7 cellular contexts compared by ENCODE assay signal in the genomic region with DNA sequence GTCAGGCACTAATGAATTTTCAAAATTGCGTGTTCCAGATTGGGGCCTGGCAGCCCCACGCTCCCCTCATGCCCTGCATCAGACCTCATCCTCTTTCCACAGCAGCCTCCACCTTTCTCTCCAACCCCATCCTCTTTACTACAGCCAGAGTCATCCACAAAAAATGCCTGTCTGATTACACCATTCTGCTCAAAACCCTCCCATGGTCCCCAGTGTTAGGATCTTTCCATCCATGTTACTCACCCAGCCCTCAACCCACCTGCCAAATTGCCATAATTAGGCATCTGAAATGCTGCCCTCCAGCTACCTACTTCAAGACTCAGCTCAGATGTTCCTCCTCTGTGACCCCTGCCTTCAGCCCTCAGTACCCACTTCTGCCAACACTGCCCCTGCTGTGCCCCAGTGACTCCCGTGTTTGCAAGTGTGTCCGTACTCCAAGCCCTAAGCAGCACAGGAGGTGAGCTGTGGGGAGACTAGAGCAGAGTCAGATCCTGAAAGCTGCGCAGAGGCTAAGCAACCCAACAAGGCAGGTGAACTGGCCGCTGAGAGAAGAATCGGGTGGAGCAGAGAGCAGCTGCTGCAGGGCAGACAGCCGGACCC. TPM values are rescaled to one million over a fixed set of nuclear protein-coding genes. Genes with fewer than 3 reads are reported as not detected.
DNase-seq lines count a peak whose midpoint lies in the region; FAIRE-seq and TF ChIP-seq lines count a peak whose summit lies in the region.

No MANE protein-coding gene starts in this region.

- FAIRE-seq in H54 (lab: Jason Lieb, UNC) (no peak), RCC 7860 (lab: Jason Lieb, UNC) (no peak)

- H3K4me1 ChIP-seq in fibroblast of lung (ENCODE audit: control insufficient read depth, extremely low read depth, insufficient read depth, low read length) (peaks cover 9% of the 10 kb centered on the region), skeletal muscle satellite cell (ENCODE audit: control insufficient read depth, insufficient read depth, low read length) (peaks cover 18% of the 10 kb centered on the region)

- no peak for TF ChIP-seq CTCF in fibroblast of lung (conservative IDR thresholded peaks at IDR 0.05 in 1 of 2, IDR thresholded peaks at IDR 0.05 in 1 of 2; ENCODE audit: low read depth in 1 of 2, low read length in 2 of 2)

- peak overlapping the region; percentile 7 for H2AFZ ChIP-seq in fibroblast of lung (ENCODE audit: low read length)

- H3K9ac ChIP-seq in fibroblast of lung (ENCODE audit: insufficient read depth, low read length) (no peak overlapping the region), skeletal muscle satellite cell (ENCODE audit: low read depth, low read length) (no peak overlapping the region)

- no peaks in the 10 kb centered on the region for H3K9me3 ChIP-seq in fibroblast of lung (ENCODE audit: control insufficient read depth, insufficient read depth, low read depth, low read length)
- H3K9me3 ChIP-seq in skeletal muscle satellite cell (replicated peaks; ENCODE audit: low read length): no peaks in the 10 kb centered on the region

- no peaks in the 10 kb centered on the region for H4K20me1 ChIP-seq in fibroblast of lung (ENCODE audit: control insufficient read depth, extremely low read depth, insufficient read depth, low read length)

- peak overlapping the region; percentile 23 for H3K27ac ChIP-seq in fibroblast of lung (ENCODE audit: insufficient read depth, low read length)

- TF ChIP-seq POLR2A in H54 (IDR thresholded peaks at IDR 0.05; ENCODE audit: low read depth, low read length): no peak

- no peaks in the 10 kb centered on the region for H3K79me2 ChIP-seq in fibroblast of lung (ENCODE audit: control insufficient read depth, insufficient read depth, low read length)

- H3K27me3 ChIP-seq in fibroblast of lung (ENCODE audit: control insufficient read depth, insufficient read depth, low read length) (no peaks in the 10 kb centered on the region), skeletal muscle satellite cell (ENCODE audit: control insufficient read depth, insufficient read depth, low read length) (peaks cover 3% of the 10 kb centered on the region)

- H3K4me2 ChIP-seq in fibroblast of lung (ENCODE audit: extremely low read depth, insufficient read depth, low read length): peak overlapping the region; percentile 77
- peak overlapping the region; percentile 89 for H3K4me2 ChIP-seq in skeletal muscle satellite cell (ENCODE audit: low read length)

- H3K4me3 ChIP-seq in fibroblast of lung (replicated peaks in 1 of 4; ENCODE audit: control extremely low read depth in 1 of 4, insufficient read depth in 1 of 4, low read depth in 3 of 4, low read length in 4 of 4) (peak overlapping the region; percentile 31 to 54 (median 36)), skeletal muscle satellite cell (ENCODE audit: low read length) (peak overlapping the region; percentile 64)

- H3K36me3 ChIP-seq in fibroblast of lung (ENCODE audit: control insufficient read depth, insufficient read depth, low read length) (no peaks in the 10 kb centered on the region), skeletal muscle satellite cell (ENCODE audit: insufficient read depth, low read length) (peaks cover 5% of the 10 kb centered on the region)

- DNase-seq in H54 (ENCODE audit: insufficient read length, low spot score): peak; percentile 76
- DNase-seq in RCC 7860 (ENCODE audit: low spot score): peak; percentile 34
- peak; percentile 36 to 69 for DNase-seq in fibroblast of lung (ENCODE audit: low read depth in 2 of 2)
- no peak for DNase-seq in CD1c-positive myeloid dendritic cell (ENCODE audit: extremely low spot score)
- DNase-seq in NCI-H1930 (lab: John Stamatoyannopoulos, UW): no peak
- DNase-seq in NCI-H446 (lab: John Stamatoyannopoulos, UW): no peak

RNA-seq across cellular contexts. Expression of a gene that starts 0.7 kb away (rescaled TPM):
- 0.50 TPM in 1 of 2 replicates, not detected in the other for total RNA-seq in fibroblast of lung
- polyA plus RNA-seq in fibroblast of lung: 0.06 TPM in 1 of 2 replicates, not detected in the other
- 0.21 and 0.27 TPM in 2 replicates for polyA plus RNA-seq in fibroblast of lung (2012)
- polyA minus RNA-seq in fibroblast of lung (ENCODE audit: low replicate concordance): not detected in 2 replicates
- not detected in 2 replicates for total RNA-seq in skeletal muscle satellite cell (2012; rRNA removed)

RNA-seq across cellular contexts. Expression of a gene that starts 13.9 kb away (rescaled TPM):
- total RNA-seq in fibroblast of lung: 13.1 and 18.5 TPM in 2 replicates
- polyA plus RNA-seq in fibroblast of lung: 12.8 and 19.1 TPM in 2 replicates
- polyA plus RNA-seq in fibroblast of lung (2012): 16.7 and 20.3 TPM in 2 replicates
- polyA minus RNA-seq in fibroblast of lung (ENCODE audit: low replicate concordance): 115 and 130 TPM in 2 replicates
- total RNA-seq in skeletal muscle satellite cell (2012; rRNA removed): 18.8 and 20.5 TPM in 2 replicates

RNA-seq across cellular contexts. Expression of a gene that starts 36.9 kb away (rescaled TPM):
- total RNA-seq in fibroblast of lung: 9.1 and 12.8 TPM in 2 replicates
- 11.2 and 17.5 TPM in 2 replicates for polyA plus RNA-seq in fibroblast of lung
- polyA plus RNA-seq in fibroblast of lung (2012): 10.7 and 15.7 TPM in 2 replicates
- polyA minus RNA-seq in fibroblast of lung (ENCODE audit: low replicate concordance): 38.1 and 39.7 TPM in 2 replicates
- total RNA-seq in skeletal muscle satellite cell (2012; rRNA removed): 18.1 and 19.8 TPM in 2 replicates

RNA-seq across cellular contexts. Expression of a gene that starts 41.9 kb away (rescaled TPM):
- total RNA-seq in fibroblast of lung: 102 and 121 TPM in 2 replicates
- polyA plus RNA-seq in fibroblast of lung: 83.5 and 89.0 TPM in 2 replicates
- polyA plus RNA-seq in fibroblast of lung (2012): 57.6 and 91.7 TPM in 2 replicates
- polyA minus RNA-seq in fibroblast of lung (ENCODE audit: low replicate concordance): 203 and 207 TPM in 2 replicates
- 75.8 and 112 TPM in 2 replicates for total RNA-seq in skeletal muscle satellite cell (2012; rRNA removed)

RNA-seq across cellular contexts. Expression of a gene that starts 46.1 kb away (rescaled TPM):
- total RNA-seq in fibroblast of lung: 46.0 and 55.0 TPM in 2 replicates
- polyA plus RNA-seq in fibroblast of lung: 40.6 and 40.7 TPM in 2 replicates
- polyA plus RNA-seq in fibroblast of lung (2012): 81.3 and 83.0 TPM in 2 replicates
- 130 and 150 TPM in 2 replicates for polyA minus RNA-seq in fibroblast of lung (ENCODE audit: low replicate concordance)
- total RNA-seq in skeletal muscle satellite cell (2012; rRNA removed): 72.8 and 94.4 TPM in 2 replicates

Comparison
In these comparisons a context has a peak if more than half of its experiments do, and no peak if none do; other contexts are left out.
1. DNase-seq: peak in H54 (single experiment), RCC 7860 (single experiment) and fibroblast of lung (2 of 2); none in CD1c-positive myeloid dendritic cell (single experiment), NCI-H1930 (0 of 2) and NCI-H446 (0 of 2).